In genomic region chr2:152415231-152415642, GRCh38 we compare ENCODE assay signal across 12 cellular contexts.
DNase-seq lines count a peak whose midpoint lies in the region; ATAC-seq and TF ChIP-seq lines count a peak whose summit lies in the region.
"Had no signal": no experiment of that assay in that cellular context is flagged by ENCODE, and none has a peak within 500 bp of the region (broad histone marks: within the 10 kb centered on the region; RNA-seq: fewer than 3 reads in every experiment).

No MANE protein-coding gene starts in this region.

- H3K27me3 Mint-ChIP-seq in stimulated activated naive B cell treated with anti-CD40 and anti-IgM and Interleukin-4, amounts not matched to agents 10 μg/mL and 1 μg/mL and 100 μg/mL, for 72 hours = peaks cover 0 to 9% of the 10 kb centered on the region in 2 donors

- H3K4me3 Mint-ChIP-seq in stimulated activated naive B cell treated with anti-CD40 and anti-IgM and Interleukin-4, amounts not matched to agents 10 μg/mL and 1 μg/mL and 100 μg/mL, for 72 hours = no peak overlapping the region
- H3K4me3 Mint-ChIP-seq: T-helper 1 cell treated with Interleukin-12 subunit alpha and Interleukin-12 subunit beta and Interleukin-4 antibody, amounts not matched to agents 30 μg/mL and 1 μg/mL, for 36 hours had no signal

- H3K36me3 Mint-ChIP-seq in stimulated activated naive B cell treated with anti-CD40 and anti-IgM and Interleukin-4, amounts not matched to agents 10 μg/mL and 1 μg/mL and 100 μg/mL, for 72 hours = no peaks in the 10 kb centered on the region

- peak; percentile 21 to 34 for ATAC-seq in stimulated activated naive B cell treated with anti-CD40 and anti-IgM and Interleukin-4, amounts not matched to agents 10 μg/mL and 1 μg/mL and 100 μg/mL, for 72 hours (replicated peaks)
- no peak for ATAC-seq in GM19395 (IDR thresholded peaks at IDR 0.05; ENCODE audit: unreplicated experiment)

- H3K4me1 Mint-ChIP-seq in stimulated activated naive B cell treated with anti-CD40 and anti-IgM and Interleukin-4, amounts not matched to agents 10 μg/mL and 1 μg/mL and 100 μg/mL, for 72 hours = peaks cover 3 to 7% of the 10 kb centered on the region in 2 donors

- H3K9me3 Mint-ChIP-seq in stimulated activated naive B cell treated with anti-CD40 and anti-IgM and Interleukin-4, amounts not matched to agents 10 μg/mL and 1 μg/mL and 100 μg/mL, for 72 hours = no peaks in the 10 kb centered on the region
- H3K9me3 Mint-ChIP-seq: T-helper 1 cell treated with Interleukin-12 subunit alpha and Interleukin-12 subunit beta and Interleukin-4 antibody, amounts not matched to agents 30 μg/mL and 1 μg/mL, for 36 hours had no signal

- TF ChIP-seq CTCF in fibroblast of mammary gland (conservative IDR thresholded peaks at IDR 0.05; ENCODE audit: control insufficient read depth, insufficient read depth, low read depth, low read length) = no peak

- H3K27ac Mint-ChIP-seq in stimulated activated naive B cell treated with anti-CD40 and anti-IgM and Interleukin-4, amounts not matched to agents 10 μg/mL and 1 μg/mL and 100 μg/mL, for 72 hours = no peak overlapping the region
- H3K27ac Mint-ChIP-seq: T-helper 1 cell treated with Interleukin-12 subunit alpha and Interleukin-12 subunit beta and Interleukin-4 antibody, amounts not matched to agents 30 μg/mL and 1 μg/mL, for 36 hours had no signal

- DNase-seq in activated T-cell treated with anti-CD3 and anti-CD28 coated beads for 24 hours (ENCODE audit: low read depth) (peak; percentile 7), RPMI7951 (ENCODE audit: low read depth) (peak; percentile 53), fibroblast of mammary gland (ENCODE audit: low read depth) (peak; percentile 58), CD1c-positive myeloid dendritic cell (ENCODE audit: extremely low spot score) (no peak)
- DNase-seq in activated T-cell treated with anti-CD3 and anti-CD28 coated beads, Interleukin-2, amount 50 U/mL, for 1 hour = no peak
- no peak for DNase-seq in stimulated activated naive B cell treated with anti-CD40 and anti-IgM and Interleukin-4, amounts not matched to agents 10 μg/mL and 1 μg/mL and 100 μg/mL, for 72 hours
- no peak for DNase-seq in effector CD4-positive, alpha-beta T cell
- DNase-seq: foreskin fibroblast, NCI-H187 treated with DMSO at 0.1 percent for 48 hours had no signal

- H3K4me3 ChIP-seq in fibroblast of mammary gland (ENCODE audit: control insufficient read depth, low read depth, low read length) = no peak overlapping the region
- H3K4me3 ChIP-seq: adrenal gland had no signal

Comparison
In these comparisons a context has a peak if more than half of its experiments do, and no peak if none do; other contexts are left out.
1. DNase-seq: peak in activated T-cell treated with anti-CD3 and anti-CD28 coated beads for 24 hours (single experiment), RPMI7951 (single experiment) and fibroblast of mammary gland (single experiment); none in activated T-cell treated with anti-CD3 and anti-CD28 coated beads, Interleukin-2, amount 50 U/mL, for 1 hour (single experiment), stimulated activated naive B cell treated with anti-CD40 and anti-IgM and Interleukin-4, amounts not matched to agents 10 μg/mL and 1 μg/mL and 100 μg/mL, for 72 hours (single experiment), effector CD4-positive, alpha-beta T cell (single experiment) and CD1c-positive myeloid dendritic cell (single experiment).